ENCODE assay signal across 3 cellular contexts in the genomic region with DNA sequence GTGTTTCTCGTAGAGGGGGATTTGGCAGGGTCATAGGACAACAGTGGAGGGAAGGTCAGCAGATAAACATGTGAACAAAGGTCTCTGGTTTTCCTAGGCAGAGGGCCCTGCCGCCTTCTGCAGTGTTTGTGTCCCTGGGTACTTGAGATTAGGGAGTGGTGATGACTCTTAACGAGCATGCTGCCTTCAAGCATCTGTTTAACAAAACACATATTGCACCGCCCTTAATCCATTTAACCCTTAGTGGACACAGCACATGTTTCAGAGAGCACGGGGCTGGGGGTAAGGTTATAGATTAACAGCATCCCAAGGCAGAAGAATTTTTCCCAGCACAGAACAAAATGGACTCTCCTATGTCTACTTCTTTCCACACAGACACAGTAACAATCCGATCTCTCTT.
A peak's percentile ranks its signal among the peaks of the same experiment; 100 is the strongest.
TF ChIP-seq lines count a peak whose summit lies in the region.

No MANE protein-coding gene starts in this region.

TF ChIP-seq in HEK293, 187 proteins besides CTCF, POLR2A, EP300 and RAD21:
- TF ChIP-seq KLF1 (tag by site-specific recombination; IDR thresholded peaks at IDR 0.05), result peak; percentile 60

TF ChIP-seq in K562, 482 proteins besides CTCF, POLR2A, EP300 and RAD21:
- TF ChIP-seq, protein P1, sequence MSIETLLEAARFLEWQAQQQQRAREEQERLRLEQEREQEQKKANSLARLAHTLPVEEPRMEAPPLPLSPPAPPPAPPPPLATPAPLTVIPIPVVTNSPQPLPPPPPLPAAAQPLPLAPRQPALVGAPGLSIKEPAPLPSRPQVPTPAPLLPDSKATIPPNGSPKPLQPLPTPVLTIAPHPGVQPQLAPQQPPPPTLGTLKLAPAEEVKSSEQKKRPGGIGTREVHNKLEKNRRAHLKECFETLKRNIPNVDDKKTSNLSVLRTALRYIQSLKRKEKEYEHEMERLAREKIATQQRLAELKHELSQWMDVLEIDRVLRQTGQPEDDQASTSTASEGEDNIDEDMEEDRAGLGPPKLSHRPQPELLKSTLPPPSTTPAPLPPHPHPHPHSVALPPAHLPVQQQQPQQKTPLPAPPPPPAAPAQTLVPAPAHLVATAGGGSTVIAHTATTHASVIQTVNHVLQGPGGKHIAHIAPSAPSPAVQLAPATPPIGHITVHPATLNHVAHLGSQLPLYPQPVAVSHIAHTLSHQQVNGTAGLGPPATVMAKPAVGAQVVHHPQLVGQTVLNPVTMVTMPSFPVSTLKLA (conservative IDR thresholded peaks at IDR 0.05), result peak in 1 of 2 experiments; percentile 38; a peak in 1 of 4 replicates
- TF ChIP-seq CBFA2T3 (IDR thresholded peaks at IDR 0.05), result peak; percentile 56; the same call in 1 of the 2 replicates
- TF ChIP-seq, protein P2, sequence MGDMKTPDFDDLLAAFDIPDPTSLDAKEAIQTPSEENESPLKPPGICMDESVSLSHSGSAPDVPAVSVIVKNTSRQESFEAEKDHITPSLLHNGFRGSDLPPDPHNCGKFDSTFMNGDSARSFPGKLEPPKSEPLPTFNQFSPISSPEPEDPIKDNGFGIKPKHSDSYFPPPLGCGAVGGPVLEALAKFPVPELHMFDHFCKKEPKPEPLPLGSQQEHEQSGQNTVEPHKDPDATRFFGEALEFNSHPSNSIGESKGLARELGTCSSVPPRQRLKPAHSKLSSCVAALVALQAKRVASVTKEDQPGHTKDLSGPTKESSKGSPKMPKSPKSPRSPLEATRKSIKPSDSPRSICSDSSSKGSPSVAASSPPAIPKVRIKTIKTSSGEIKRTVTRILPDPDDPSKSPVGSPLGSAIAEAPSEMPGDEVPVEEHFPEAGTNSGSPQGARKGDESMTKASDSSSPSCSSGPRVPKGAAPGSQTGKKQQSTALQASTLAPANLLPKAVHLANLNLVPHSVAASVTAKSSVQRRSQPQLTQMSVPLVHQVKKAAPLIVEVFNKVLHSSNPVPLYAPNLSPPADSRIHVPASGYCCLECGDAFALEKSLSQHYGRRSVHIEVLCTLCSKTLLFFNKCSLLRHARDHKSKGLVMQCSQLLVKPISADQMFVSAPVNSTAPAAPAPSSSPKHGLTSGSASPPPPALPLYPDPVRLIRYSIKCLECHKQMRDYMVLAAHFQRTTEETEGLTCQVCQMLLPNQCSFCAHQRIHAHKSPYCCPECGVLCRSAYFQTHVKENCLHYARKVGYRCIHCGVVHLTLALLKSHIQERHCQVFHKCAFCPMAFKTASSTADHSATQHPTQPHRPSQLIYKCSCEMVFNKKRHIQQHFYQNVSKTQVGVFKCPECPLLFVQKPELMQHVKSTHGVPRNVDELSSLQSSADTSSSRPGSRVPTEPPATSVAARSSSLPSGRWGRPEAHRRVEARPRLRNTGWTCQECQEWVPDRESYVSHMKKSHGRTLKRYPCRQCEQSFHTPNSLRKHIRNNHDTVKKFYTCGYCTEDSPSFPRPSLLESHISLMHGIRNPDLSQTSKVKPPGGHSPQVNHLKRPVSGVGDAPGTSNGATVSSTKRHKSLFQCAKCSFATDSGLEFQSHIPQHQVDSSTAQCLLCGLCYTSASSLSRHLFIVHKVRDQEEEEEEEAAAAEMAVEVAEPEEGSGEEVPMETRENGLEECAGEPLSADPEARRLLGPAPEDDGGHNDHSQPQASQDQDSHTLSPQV (IDR thresholded peaks at IDR 0.05), result 0 out of 2 replicates have a peak, but pooled peaks have one; percentile 20
- peak; percentile 24; the same call in 1 of the 2 replicates for TF ChIP-seq EP400 (IDR thresholded peaks at IDR 0.05)

TF ChIP-seq in HepG2, 621 proteins besides CTCF, POLR2A, EP300 and RAD21:
- TF ChIP-seq ZNF652 (CRISPR knock-in tag; IDR thresholded peaks at IDR 0.05; ENCODE audit: borderline replicate concordance, low read depth), result peak; percentile 86
